Comparison of ENCODE assay signal across 1 cellular context in genomic region chr7:28041508-28042314, GRCh38.
TF ChIP-seq lines count a peak whose summit lies in the region.

No MANE protein-coding gene starts in this region.

TF ChIP-seq in SK-N-SH, 30 proteins besides CTCF, POLR2A, EP300 and RAD21 (continued from another document):
- TF ChIP-seq, protein P1, sequence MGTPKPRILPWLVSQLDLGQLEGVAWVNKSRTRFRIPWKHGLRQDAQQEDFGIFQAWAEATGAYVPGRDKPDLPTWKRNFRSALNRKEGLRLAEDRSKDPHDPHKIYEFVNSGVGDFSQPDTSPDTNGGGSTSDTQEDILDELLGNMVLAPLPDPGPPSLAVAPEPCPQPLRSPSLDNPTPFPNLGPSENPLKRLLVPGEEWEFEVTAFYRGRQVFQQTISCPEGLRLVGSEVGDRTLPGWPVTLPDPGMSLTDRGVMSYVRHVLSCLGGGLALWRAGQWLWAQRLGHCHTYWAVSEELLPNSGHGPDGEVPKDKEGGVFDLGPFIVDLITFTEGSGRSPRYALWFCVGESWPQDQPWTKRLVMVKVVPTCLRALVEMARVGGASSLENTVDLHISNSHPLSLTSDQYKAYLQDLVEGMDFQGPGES (IDR thresholded peaks at IDR 0.05; ENCODE audit: low read depth, low read length), result no peak
- 0 out of 2 replicates have a peak, but pooled peaks have one; percentile 9 for TF ChIP-seq USF2 (IDR thresholded peaks at IDR 0.05; ENCODE audit: borderline replicate concordance, low read depth, low read length)
- peak; percentile 94 for TF ChIP-seq RXRA (IDR thresholded peaks at IDR 0.05; ENCODE audit: borderline replicate concordance, low read depth)
- TF ChIP-seq, protein P2, sequence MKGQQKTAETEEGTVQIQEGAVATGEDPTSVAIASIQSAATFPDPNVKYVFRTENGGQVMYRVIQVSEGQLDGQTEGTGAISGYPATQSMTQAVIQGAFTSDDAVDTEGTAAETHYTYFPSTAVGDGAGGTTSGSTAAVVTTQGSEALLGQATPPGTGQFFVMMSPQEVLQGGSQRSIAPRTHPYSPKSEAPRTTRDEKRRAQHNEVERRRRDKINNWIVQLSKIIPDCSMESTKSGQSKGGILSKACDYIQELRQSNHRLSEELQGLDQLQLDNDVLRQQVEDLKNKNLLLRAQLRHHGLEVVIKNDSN (IDR thresholded peaks at IDR 0.05; ENCODE audit: borderline replicate concordance, low read depth), result no peak
- peak; percentile 91 for TF ChIP-seq FOSL2 (IDR thresholded peaks at IDR 0.05; ENCODE audit: borderline replicate concordance, low read depth)
- peak; percentile 62; the same call in 1 of the 2 replicates for TF ChIP-seq MAX (IDR thresholded peaks at IDR 0.05; ENCODE audit: low read depth)
- TF ChIP-seq NFIC (IDR thresholded peaks at IDR 0.05; ENCODE audit: borderline replicate concordance), result peak; percentile 91
